In the genomic region with DNA sequence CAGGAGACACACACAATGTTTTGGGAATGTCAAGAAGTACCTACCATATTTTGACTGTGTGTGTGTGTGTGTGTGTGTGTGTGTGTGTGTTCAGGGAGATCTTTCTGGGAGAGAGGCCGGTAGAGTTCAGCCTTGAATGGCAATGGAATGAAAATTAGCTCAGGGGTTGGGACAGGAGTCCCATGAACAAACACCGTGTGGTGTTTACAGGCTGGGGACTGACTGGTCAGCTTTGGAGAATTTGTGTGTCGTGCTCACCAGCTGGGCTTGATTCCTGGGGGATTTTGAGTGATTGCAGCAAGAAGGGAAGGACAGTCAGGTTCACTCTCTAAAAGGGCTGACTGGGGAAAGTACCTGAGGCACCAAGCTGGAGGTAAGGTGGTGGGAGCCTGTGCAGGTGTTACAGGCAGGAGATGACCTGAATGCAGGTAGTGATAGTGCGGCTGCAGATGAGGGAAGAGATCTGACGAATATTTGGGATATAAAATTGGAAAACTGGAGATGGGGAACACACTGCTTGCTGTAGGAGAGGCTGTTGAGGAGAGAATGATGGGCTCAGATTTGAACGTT, we compare ENCODE assay signal across 1 cellular context.
TF ChIP-seq lines count a peak whose summit lies in the region.

No MANE protein-coding gene starts in this region.

TF ChIP-seq in H1, 55 proteins besides CTCF, POLR2A, EP300 and RAD21 (continued from another document):
- no peak for TF ChIP-seq SIRT6 (IDR thresholded peaks at IDR 0.05; ENCODE audit: low read length)
